ENCODE assay signal across 8 cellular contexts in the genomic region with DNA sequence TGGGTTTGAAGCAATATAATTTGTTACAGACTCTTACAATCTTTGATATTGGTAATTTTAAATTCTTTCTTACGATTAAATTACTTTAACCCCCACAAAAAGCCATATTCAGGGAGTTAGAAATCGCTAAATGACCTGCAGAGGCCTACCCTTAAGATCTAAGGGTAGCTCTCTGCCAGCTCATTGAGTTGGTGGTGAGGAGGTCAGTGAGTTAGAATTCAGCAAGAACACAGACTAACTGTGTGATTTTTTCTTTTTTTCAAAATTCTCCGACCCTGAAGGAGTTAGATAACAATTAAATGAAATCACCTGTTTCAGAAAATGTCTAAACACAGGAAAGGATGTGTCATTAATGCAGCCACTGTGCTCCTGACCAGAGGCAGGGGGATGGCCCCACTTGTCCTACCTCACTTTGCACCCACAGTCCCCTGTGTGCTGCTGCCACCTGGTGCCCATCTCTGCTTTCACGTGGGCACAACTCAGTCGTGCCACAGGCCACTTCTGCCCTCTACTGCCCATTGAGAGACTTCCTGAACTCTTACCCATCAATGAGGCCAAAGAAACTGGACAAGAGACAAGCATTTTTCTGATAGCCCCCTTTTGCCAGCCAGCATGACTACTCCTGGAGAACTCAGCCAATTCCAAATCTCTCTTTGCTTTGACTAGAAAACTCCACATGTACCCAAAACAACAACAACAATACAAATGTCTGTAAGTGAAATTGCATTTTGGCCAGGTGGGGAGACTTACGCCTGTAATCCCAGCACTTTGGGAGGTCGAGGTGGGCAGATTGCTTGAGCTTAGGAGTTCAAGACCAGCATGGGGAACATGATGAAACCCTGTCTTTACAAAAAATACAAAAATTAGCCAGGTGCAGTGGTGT. TPM values are rescaled to one million over a fixed set of nuclear protein-coding genes. Genes with fewer than 3 reads are reported as not detected.
DNase-seq lines count a peak whose midpoint lies in the region; ATAC-seq and TF ChIP-seq lines count a peak whose summit lies in the region.

No MANE protein-coding gene starts in this region.

- no peaks in the 10 kb centered on the region for H3K36me3 Mint-ChIP-seq in activated CD8-positive, alpha-beta T cell treated with anti-CD3 and anti-CD28 coated beads for 36 hours (ENCODE audit: low read depth)

- WGBS in mesendoderm (ENCODE audit: extremely low coverage, insufficient coverage, low lambda C conversion rate): no CpG with 5 or more reads among the region's 7 CpGs

- H3K18ac ChIP-seq in mesendoderm (ENCODE audit: low read length): no peak overlapping the region

- no peaks in the 10 kb centered on the region for H3K79me1 ChIP-seq in mesendoderm (ENCODE audit: low read length)

- no peak overlapping the region for H4K5ac ChIP-seq in mesendoderm (ENCODE audit: low read length)

- no peak overlapping the region for H3K4me2 ChIP-seq in mesendoderm (ENCODE audit: low read length)

- H4K8ac ChIP-seq in mesendoderm (ENCODE audit: low read depth, low read length): no peak overlapping the region

- no peaks in the 10 kb centered on the region for H3K79me2 ChIP-seq in mesendoderm (ENCODE audit: control insufficient read depth, insufficient read depth, low read length)

- CTCF ChIA-PET in BJ (lab: Yijun Ruan, JAX): interaction anchor here (0.6 to 15.0 kb wide), 48 partner anchors 9 to 798 kb away, joined by 3 to 590 read pairs (median 5); partner anchors contain the start of genes DUSP23, FCRL6 and SLAMF8
- CTCF ChIA-PET in activated CD8-positive, alpha-beta T cell treated with anti-CD3 and anti-CD28 coated beads for 36 hours (lab: Charles Lee): interaction anchor here (0.7 to 14.1 kb wide), 50 partner anchors 9 to 678 kb away, joined by 3 to 482 read pairs (median 4); partner anchors contain the start of genes CFAP45, DUSP23, FCRL6 and SLAMF8

- peak; percentile 77 for ATAC-seq in GM19324 (IDR thresholded peaks at IDR 0.05; ENCODE audit: low FRiP score, unreplicated experiment)
- ATAC-seq in activated CD8-positive, alpha-beta T cell treated with anti-CD3 and anti-CD28 coated beads for 36 hours: peak; percentile 98

- no peaks in the 10 kb centered on the region for H3K27me3 Mint-ChIP-seq in activated CD8-positive, alpha-beta T cell treated with anti-CD3 and anti-CD28 coated beads for 36 hours

- no peaks in the 10 kb centered on the region for H3K27me3 ChIP-seq in BJ (ENCODE audit: control insufficient read depth, insufficient read depth, low read length)
- no peaks in the 10 kb centered on the region for H3K27me3 ChIP-seq in mesendoderm (ENCODE audit: insufficient read depth, low read length, poor library complexity)

- H2AK5ac ChIP-seq in mesendoderm (ENCODE audit: low read length): no peak overlapping the region

- no peak overlapping the region for H3K23ac ChIP-seq in mesendoderm (ENCODE audit: low read length)

- H3K27ac ChIP-seq in mesendoderm (ENCODE audit: low read depth, low read length): no peak overlapping the region

- no peak overlapping the region for H2BK120ac ChIP-seq in mesendoderm (ENCODE audit: low read depth, low read length)

- H2BK15ac ChIP-seq in mesendoderm (replicated peaks; ENCODE audit: low read depth): no peak overlapping the region

- DNase-seq in BJ (ENCODE audit: low read depth) (peak; percentile 50), HK-2 (ENCODE audit: unreplicated experiment) (peak; percentile 88), NCI-H82 treated with DMSO at 0.1 percent for 48 hours (lab: John Stamatoyannopoulos, UW; ENCODE audit: unreplicated experiment) (peak; percentile 68), mesendoderm (peak; percentile 90)
- DNase-seq in activated CD8-positive, alpha-beta T cell treated with anti-CD3 and anti-CD28 coated beads for 36 hours: peak; percentile 87
- DNase-seq in effector CD4-positive, alpha-beta T cell: peak; percentile 55
- DNase-seq in stimulated activated CD8-positive, alpha-beta memory T cell treated with anti-CD3 and anti-CD28 coated beads, Interleukin-2, amount 100 ng/mL, for 1 hour (ENCODE audit: low read depth in 2 of 2): peak; percentile 42 to 62

- H3K4me1 ChIP-seq in mesendoderm (ENCODE audit: control insufficient read depth, low read depth, low read length): peaks cover 5% of the 10 kb centered on the region

- POLR2A ChIA-PET in BJ (lab: Charles Lee): no interaction called here
- POLR2A ChIA-PET in activated CD8-positive, alpha-beta T cell treated with anti-CD3 and anti-CD28 coated beads for 36 hours (lab: Charles Lee): interaction anchor here (0.8 to 1.8 kb wide), 2 partner anchors 32 to 87 kb away, joined by 3 to 4 read pairs; no protein-coding TSS in a partner anchor

- H3K4me3 ChIP-seq in BJ (ENCODE audit: low read depth, low read length) (no peak overlapping the region), mesendoderm (ENCODE audit: low read length) (no peak overlapping the region)

- H3K36me3 ChIP-seq in BJ (ENCODE audit: control insufficient read depth, insufficient read depth, low read length) (no peaks in the 10 kb centered on the region), mesendoderm (ENCODE audit: control insufficient read depth, insufficient read depth, low read length) (no peaks in the 10 kb centered on the region)

- no peak overlapping the region for H3K4me3 Mint-ChIP-seq in activated CD8-positive, alpha-beta T cell treated with anti-CD3 and anti-CD28 coated beads for 36 hours

- H3K56ac ChIP-seq in mesendoderm (ENCODE audit: low read length): no peak overlapping the region

- peak; percentile 97 for TF ChIP-seq CTCF in BJ (IDR thresholded peaks at IDR 0.05; ENCODE audit: insufficient read depth, low read depth, low read length)
- peak; percentile 99 for TF ChIP-seq CTCF in activated CD8-positive, alpha-beta T cell treated with anti-CD3 and anti-CD28 coated beads for 36 hours (IDR thresholded peaks at IDR 0.05)

- peaks cover 14% of the 10 kb centered on the region for H3K4me1 Mint-ChIP-seq in activated CD8-positive, alpha-beta T cell treated with anti-CD3 and anti-CD28 coated beads for 36 hours (ENCODE audit: low read depth)

- H2BK5ac ChIP-seq in mesendoderm (ENCODE audit: low read length): no peak overlapping the region

- no peak overlapping the region for H3K4ac ChIP-seq in mesendoderm (ENCODE audit: low read depth, low read length)

- no peaks in the 10 kb centered on the region for H3K9me3 Mint-ChIP-seq in activated CD8-positive, alpha-beta T cell treated with anti-CD3 and anti-CD28 coated beads for 36 hours

- H3K9ac ChIP-seq in mesendoderm (ENCODE audit: low read length): no peak overlapping the region

- H3K27ac Mint-ChIP-seq in activated CD8-positive, alpha-beta T cell treated with anti-CD3 and anti-CD28 coated beads for 36 hours: no peak overlapping the region

- intact Hi-C loops in activated CD8-positive, alpha-beta T cell treated with anti-CD3 and anti-CD28 coated beads for 36 hours (cut with micrococcal nuclease): loop anchor here (1.0 to 5.0 kb wide), 2 partner anchors 93 to 109 kb away; partner anchors contain the start of gene DUSP23

RNA-seq across cellular contexts. Expression of gene CFAP45, which starts 8.4 kb away (rescaled TPM):
- 0.56 TPM in 2 replicates for polyA plus RNA-seq in BJ (2011; rRNA removed)
- 0.24 and 0.26 TPM in 2 replicates for polyA minus RNA-seq in BJ (2011; rRNA and poly(A)+ RNA removed)
- 1 to 10 TPM; 1.3 to 1.4 TPM for total RNA-seq in activated CD8-positive, alpha-beta T cell treated with anti-CD3 and anti-CD28 coated beads for 36 hours
- polyA plus RNA-seq in mesendoderm (2013, experiment 1 of 2): 0.51 TPM
- polyA plus RNA-seq in mesendoderm (2013, experiment 2 of 2): 0.60 TPM

RNA-seq across cellular contexts. Expression of gene VSIG8, which starts 29.1 kb away (rescaled TPM):
- polyA plus RNA-seq in BJ (2011; rRNA removed): not detected in 2 replicates
- not detected in 2 replicates for polyA minus RNA-seq in BJ (2011; rRNA and poly(A)+ RNA removed)
- not detected for total RNA-seq in activated CD8-positive, alpha-beta T cell treated with anti-CD3 and anti-CD28 coated beads for 36 hours
- polyA plus RNA-seq in mesendoderm (2013, experiment 1 of 2): not detected
- not detected for polyA plus RNA-seq in mesendoderm (2013, experiment 2 of 2)

RNA-seq across cellular contexts. Expression of gene TAGLN2, which starts 33.8 kb away (rescaled TPM):
- 628 and 745 TPM in 2 replicates for polyA plus RNA-seq in BJ (2011; rRNA removed)
- polyA minus RNA-seq in BJ (2011; rRNA and poly(A)+ RNA removed): 239 and 300 TPM in 2 replicates
- total RNA-seq in activated CD8-positive, alpha-beta T cell treated with anti-CD3 and anti-CD28 coated beads for 36 hours: 100 to 1,000 TPM; 475 to 482 TPM
- polyA plus RNA-seq in mesendoderm (2013, experiment 1 of 2): 155 TPM
- 159 TPM for polyA plus RNA-seq in mesendoderm (2013, experiment 2 of 2)

RNA-seq across cellular contexts. Expression of gene IGSF9, which starts 53.9 kb away (rescaled TPM):
- not detected in 2 replicates for polyA plus RNA-seq in BJ (2011; rRNA removed)
- not detected in 2 replicates for polyA minus RNA-seq in BJ (2011; rRNA and poly(A)+ RNA removed)
- under 1 TPM in 1 of 2 experiments, not detected in 1; 0.07 TPM for total RNA-seq in activated CD8-positive, alpha-beta T cell treated with anti-CD3 and anti-CD28 coated beads for 36 hours
- polyA plus RNA-seq in mesendoderm (2013, experiment 1 of 2): 10.4 TPM
- polyA plus RNA-seq in mesendoderm (2013, experiment 2 of 2): 10.1 TPM
